ENCODE assay signal across 24 cellular contexts in genomic region chr12:18935371-18935965, GRCh38.
A peak's percentile ranks its signal among the peaks of the same experiment; 100 is the strongest.
DNase-seq lines count a peak whose midpoint lies in the region; ATAC-seq, FAIRE-seq and TF ChIP-seq lines count a peak whose summit lies in the region.
"Had no signal": no experiment of that assay in that cellular context is flagged by ENCODE, and none has a peak within 500 bp of the region (broad histone marks: within the 10 kb centered on the region; RNA-seq: fewer than 3 reads in every experiment).

No MANE protein-coding gene starts in this region.

- no peak for TF ChIP-seq POLR2A in H1 (IDR thresholded peaks at IDR 0.05; ENCODE audit: control extremely low read depth in 1 of 2, low read depth in 2 of 2, low read length in 2 of 2)

- H2BK20ac ChIP-seq in H1 (ENCODE audit: low read length), result no peak overlapping the region; the same call in 1 of the 2 replicates

- H3K9me3 ChIP-seq in H1 (ENCODE audit: insufficient read depth in 2 of 2, low read depth in 1 of 2, low read length in 1 of 2) (peaks cover under 1 to 4% of the 10 kb centered on the region in 2 experiments; a peak in 2 of 4 replicates), mammary epithelial cell (replicated peaks; ENCODE audit: insufficient read depth, low read length) (no peaks in the 10 kb centered on the region)
- H3K9me3 ChIP-seq: BE2C had no signal

- no peak overlapping the region for H3K23ac ChIP-seq in H1 (ENCODE audit: insufficient read length)

- H4K5ac ChIP-seq in H1 (ENCODE audit: insufficient read length, low read depth, low read length), result no peak overlapping the region

- no peaks in the 10 kb centered on the region; the same call in 1 of the 2 replicates for H3K27me3 Mint-ChIP-seq in WTC11 (ENCODE audit: low read depth)
- H3K27me3 Mint-ChIP-seq: CD4-positive, CD25-positive, alpha-beta regulatory T cell; IgD-negative memory B cell had no signal

- H3K79me1 ChIP-seq in H1 (ENCODE audit: low read depth, low read length), result no peaks in the 10 kb centered on the region

- no peak overlapping the region for H2AK5ac ChIP-seq in H1 (ENCODE audit: low read depth, low read length)

- no peak for TF ChIP-seq EP300 in H1 (IDR thresholded peaks at IDR 0.05; ENCODE audit: borderline replicate concordance in 1 of 2, low read depth in 2 of 2, low read length in 2 of 2)

- H2BK120ac ChIP-seq in H1 (replicated peaks; ENCODE audit: low read depth, low read length), result no peak overlapping the region

- H3K79me2 ChIP-seq in H1 (ENCODE audit: control insufficient read depth in 1 of 2, insufficient read depth in 2 of 2, low read length in 2 of 2) (no peaks in the 10 kb centered on the region), mammary epithelial cell (ENCODE audit: insufficient read depth, low read length) (peaks cover 3% of the 10 kb centered on the region)

- H2AFZ ChIP-seq in H1 (ENCODE audit: low read length) (no peak overlapping the region), mammary epithelial cell (ENCODE audit: low read depth, low read length) (no peak overlapping the region)
- H2AFZ ChIP-seq: GM23248 had no signal

- H3K4me2 ChIP-seq in H1 (ENCODE audit: insufficient read depth in 1 of 2, low read depth in 2 of 2, low read length in 2 of 2), result no peak overlapping the region
- no peak overlapping the region for H3K4me2 ChIP-seq in mammary epithelial cell (ENCODE audit: insufficient read depth, low read depth, low read length)

- H3K18ac ChIP-seq in H1 (ENCODE audit: extremely low read depth, low read length), result no peak overlapping the region

- H2BK12ac ChIP-seq in H1 (ENCODE audit: low read depth, low read length), result peak overlapping the region; percentile 52; the same call in 1 of the 2 replicates

- H2BK15ac ChIP-seq in H1 (ENCODE audit: low read length), result no peak overlapping the region

- H4K20me1 ChIP-seq in H1 (replicated peaks in 1 of 2; ENCODE audit: control insufficient read depth in 1 of 2, insufficient read depth in 2 of 2, low read length in 2 of 2) (no peaks in the 10 kb centered on the region), mammary epithelial cell (ENCODE audit: insufficient read depth, low read length) (no peaks in the 10 kb centered on the region)

- no peak for ATAC-seq in WTC11
- no peak for ATAC-seq in stimulated activated naive CD8-positive, alpha-beta T cell treated with anti-CD3 and anti-CD28 coated beads, Interleukin-15, Interleukin-2, amounts not matched to agents 100 U/mL and 50 U/mL, for 24 hours
- no peak for ATAC-seq in HG02798 (IDR thresholded peaks at IDR 0.05; ENCODE audit: poor library complexity, unreplicated experiment)
- ATAC-seq: GM12878 had no signal

- H3K36me3 ChIP-seq in H1 (ENCODE audit: control insufficient read depth in 2 of 4, insufficient read depth in 4 of 4, low read length in 3 of 4) (no peaks in the 10 kb centered on the region; a peak in 1 of 8 replicates), mammary epithelial cell (ENCODE audit: insufficient read depth, low read length) (no peaks in the 10 kb centered on the region)
- H3K36me3 ChIP-seq: BE2C had no signal

- H3K4me3 ChIP-seq in H1 (ENCODE audit: extremely low read depth in 1 of 4, insufficient read depth in 2 of 4, low read depth in 3 of 4, low read length in 4 of 4), result no peak overlapping the region
- H3K4me3 ChIP-seq in mammary epithelial cell (replicated peaks in 1 of 3; ENCODE audit: insufficient read depth in 1 of 3, low read depth in 2 of 3, low read length in 3 of 3), result no peak overlapping the region
- H3K4me3 ChIP-seq: GM12878, GM23248 had no signal

- WGBS in H1 (ENCODE audit: extremely low coverage in 1 of 2, insufficient coverage in 1 of 2, insufficient read length in 1 of 2, insufficient replicate concordance in 2 of 2, low coverage in 1 of 2, low lambda C conversion rate in 2 of 2, missing lambda C conversion rate in 1 of 2), 2 experiments, result 67% methylated on average over 1 of the region's 1 CpG; no CpG with 5 or more reads in 1 of the 2 experiments
- 89% methylated on average over 1 of the region's 1 CpG for WGBS in mammary epithelial cell (ENCODE audit: low coverage, missing lambda C conversion rate)

- H3K4me1 Mint-ChIP-seq in WTC11, result peaks cover 17% of the 10 kb centered on the region
- H3K4me1 Mint-ChIP-seq: CD4-positive, CD25-positive, alpha-beta regulatory T cell; CD8-positive, alpha-beta memory T cell; IgD-negative memory B cell had no signal

- H3K27ac ChIP-seq in H1 (ENCODE audit: low read depth, low read length), result no peak overlapping the region
- H3K27ac ChIP-seq in mammary epithelial cell (ENCODE audit: insufficient read depth, low read depth, low read length), result no peak overlapping the region
- H3K27ac ChIP-seq: GM23248 had no signal

- H3K36me3 Mint-ChIP-seq in WTC11, result peaks cover 6% of the 10 kb centered on the region
- H3K36me3 Mint-ChIP-seq: CD4-positive, CD25-positive, alpha-beta regulatory T cell; CD8-positive, alpha-beta memory T cell; IgD-negative memory B cell had no signal

- no TSS peak for BruUV-seq in mammary epithelial cell (replicated peaks; lab: Mats Ljungman, UMichigan)

- intact Hi-C loops in mammary epithelial cell (cut with micrococcal nuclease), result no loop called here

- no peak for FAIRE-seq in H1 (lab: Jason Lieb, UNC)
- FAIRE-seq: GM12878, HTR-8/SVneo had no signal

- in situ Hi-C loops in mammary epithelial cell (cut with MboI; ENCODE audit: low sequenced_read_pairs in 2 of 2), result no loop called here

- dilution Hi-C loops in mammary epithelial cell (cut with HindIII; ENCODE audit: low sequenced_read_pairs), result no loop called here

- no peaks in the 10 kb centered on the region for H3K27me3 ChIP-seq in H1 (replicated peaks in 1 of 4; ENCODE audit: control insufficient read depth in 3 of 4, extremely low read depth in 1 of 4, insufficient read depth in 3 of 4, low read length in 3 of 4)
- no peaks in the 10 kb centered on the region for H3K27me3 ChIP-seq in mammary epithelial cell (ENCODE audit: insufficient read depth, low read length)
- H3K27me3 ChIP-seq: BE2C had no signal

- no peak for TF ChIP-seq CTCF in WTC11 (IDR thresholded peaks at IDR 0.05)
- TF ChIP-seq CTCF in H1 (IDR thresholded peaks at IDR 0.05; ENCODE audit: control extremely low read depth in 1 of 3, insufficient read depth in 1 of 3, low read depth in 1 of 3, low read length in 3 of 3), result no peak
- TF ChIP-seq CTCF in mammary epithelial cell (conservative IDR thresholded peaks at IDR 0.05 in 1 of 2, IDR thresholded peaks at IDR 0.05 in 1 of 2; ENCODE audit: extremely low read depth in 1 of 2, insufficient read depth in 1 of 2, low read depth in 1 of 2, low read length in 2 of 2), result no peak

- no peak overlapping the region; the same call in 1 of the 2 replicates for H2BK5ac ChIP-seq in H1 (ENCODE audit: low read depth, low read length)

- no peak overlapping the region for H4K91ac ChIP-seq in H1 (replicated peaks; ENCODE audit: insufficient read length, low read length)

- H3K4me1 ChIP-seq in H1 (replicated peaks in 1 of 4; ENCODE audit: control insufficient read depth in 3 of 4, insufficient read depth in 4 of 4, low read length in 3 of 4) (peaks cover 0 to 9% (median 2%) of the 10 kb centered on the region in 4 experiments; a peak in 3 of 7 replicates), mammary epithelial cell (ENCODE audit: insufficient read depth, low read length) (no peaks in the 10 kb centered on the region)

- CTCF ChIA-PET in WTC11 (lab: Charles Lee) (no interaction called here), H1 (lab: Charles Lee; ENCODE audit: partially characterized antibody) (interaction anchor here (0.6 kb wide), 1 partner anchor 256 kb away, joined by 3 read pairs; no protein-coding TSS in a partner anchor), mammary epithelial cell (lab: Charles Lee; ENCODE audit: low non-redundant PET) (no interaction called here)

- H3K4ac ChIP-seq in H1 (replicated peaks; ENCODE audit: insufficient read length, low read depth, low read length), result no peak overlapping the region

- no peak overlapping the region for H3K56ac ChIP-seq in H1 (replicated peaks; ENCODE audit: insufficient read length, low read depth, low read length)

- H3K14ac ChIP-seq in H1 (ENCODE audit: insufficient read length), result no peak overlapping the region

- no peaks in the 10 kb centered on the region for H3K23me2 ChIP-seq in H1 (ENCODE audit: low read depth, low read length)

- peak; percentile 14 for DNase-seq in Ammon's horn (ENCODE audit: low spot score)
- DNase-seq in WTC11 (ENCODE audit: low spot score), result no peak
- DNase-seq in H1 (ENCODE audit: low read depth in 1 of 2, low spot score in 2 of 2), result no peak
- DNase-seq in putamen (ENCODE audit: low spot score), result peak; percentile 7
- no peak for DNase-seq in mammary epithelial cell
- no peak for DNase-seq in stimulated activated naive CD8-positive, alpha-beta T cell treated with anti-CD3 and anti-CD28 coated beads, Interleukin-15, Interleukin-2, amounts not matched to agents 100 U/mL and 50 U/mL, for 24 hours
- no peak for DNase-seq in HCEC 1CT
- DNase-seq: 8988T; BE2C; C1 segment of cervical spinal cord; CD4-positive, CD25-positive, alpha-beta regulatory T cell; CD8-positive, alpha-beta memory T cell; COR-L47; DMS 273 treated with DMSO at 0.1 percent for 48 hours; DMS53; DND-41; EL; GM23248; H7; KBM-7 had no signal

- no peak overlapping the region for H4K8ac ChIP-seq in H1 (ENCODE audit: extremely low read depth, insufficient read depth, low read length)

- H3K27ac Mint-ChIP-seq in WTC11, result 0 out of 2 replicates have a peak overlapping the region, but pooled peaks have one; percentile 2
- H3K27ac Mint-ChIP-seq: CD4-positive, CD25-positive, alpha-beta regulatory T cell; CD8-positive, alpha-beta memory T cell; IgD-negative memory B cell had no signal

- H3K9ac ChIP-seq in H1 (replicated peaks in 1 of 4; ENCODE audit: extremely low read depth in 1 of 4, low read depth in 3 of 4, low read length in 3 of 4) (no peak overlapping the region), mammary epithelial cell (ENCODE audit: insufficient read depth, low read length) (no peak overlapping the region)
- H3K9ac ChIP-seq: GM23248 had no signal

- H3K9me3 Mint-ChIP-seq in WTC11, result peaks cover 11% of the 10 kb centered on the region

- no peak overlapping the region for H3K4me3 Mint-ChIP-seq in WTC11
- H3K4me3 Mint-ChIP-seq: IgD-negative memory B cell had no signal

- TF ChIP-seq RAD21 in H1 (IDR thresholded peaks at IDR 0.05 in 1 of 2, conservative IDR thresholded peaks at IDR 0.05 in 1 of 2; ENCODE audit: low read depth in 2 of 2, low read length in 2 of 2), result no peak

- POLR2A ChIA-PET in WTC11 (lab: Charles Lee), result no interaction called here
- POLR2A ChIA-PET in H1 (lab: Charles Lee; ENCODE audit: partially characterized antibody), result interaction anchor here (0.6 kb wide), 1 partner anchor 236 kb away, joined by 3 read pairs; no protein-coding TSS in a partner anchor

TF ChIP-seq in WTC11, 78 proteins besides CTCF, POLR2A, EP300 and RAD21 (continues in another document):
- TF ChIP-seq NR2C2 (CRISPR knock-in tag; IDR thresholded peaks at IDR 0.05), result no peak
- no peak for TF ChIP-seq ZNF219 (CRISPR knock-in tag; IDR thresholded peaks at IDR 0.05; ENCODE audit: borderline replicate concordance)

TF ChIP-seq in H1, 55 proteins besides CTCF, POLR2A, EP300 and RAD21 (continues in another document):
- TF ChIP-seq TAF1 (IDR thresholded peaks at IDR 0.05; ENCODE audit: low read depth, low read length) (no peak), HDAC6 (IDR thresholded peaks at IDR 0.05; ENCODE audit: low read depth, low read length) (no peak), EZH2 (IDR thresholded peaks at IDR 0.05; ENCODE audit: low read depth, low read length, severe bottlenecking) (no peak), YY1 (IDR thresholded peaks at IDR 0.05; ENCODE audit: low read depth, low read length) (no peak)

Comparison
In these comparisons a context has a peak if more than half of its experiments do, and no peak if none do; other contexts are left out.
1. DNase-seq: peak in Ammon's horn (single experiment) and putamen (single experiment); none in WTC11 (single experiment), H1 (0 of 2), mammary epithelial cell (single experiment), stimulated activated naive CD8-positive, alpha-beta T cell treated with anti-CD3 and anti-CD28 coated beads, Interleukin-15, Interleukin-2, amounts not matched to agents 100 U/mL and 50 U/mL, for 24 hours (single experiment) and HCEC 1CT (single experiment).